22 cellular contexts compared by ENCODE assay signal in genomic region chr16:49459953-49460735, GRCh38.
DNase-seq lines count a peak whose midpoint lies in the region; TF ChIP-seq lines count a peak whose summit lies in the region.
"Had no signal": no experiment of that assay in that cellular context is flagged by ENCODE, and none has a peak within 500 bp of the region (broad histone marks: within the 10 kb centered on the region; RNA-seq: fewer than 3 reads in every experiment).

No MANE protein-coding gene starts in this region.

- no peak overlapping the region for H2BK120ac ChIP-seq in H9 (ENCODE audit: low read depth, low read length, poor library complexity, severe bottlenecking)

- H3K4me2 ChIP-seq in H9 (ENCODE audit: insufficient read depth, insufficient read length, low read length), result no peak overlapping the region

- H4K8ac ChIP-seq in H9 (replicated peaks; ENCODE audit: insufficient read length, low read depth, low read length), result no peak overlapping the region

- H3T11ph ChIP-seq in H9 (ENCODE audit: low read length), result no peak overlapping the region

- H3K4me1 Mint-ChIP-seq in H9, result peaks cover 6 to 21% of the 10 kb centered on the region in 2 experiments
- H3K4me1 Mint-ChIP-seq in glutamatergic neuron (ENCODE audit: low read depth, unreplicated experiment), result peaks cover 20% of the 10 kb centered on the region

- H3K27ac Mint-ChIP-seq in H9 (no peak overlapping the region; a peak in 1 of 7 replicates), glutamatergic neuron (ENCODE audit: unreplicated experiment) (no peak overlapping the region)
- H3K27ac Mint-ChIP-seq: activated B cell treated with CpG ODN at 0.5 μM for 24 hours; activated T-helper 17 cell treated with anti-CD3 and anti-CD28 coated beads, Interleukin-2, amount 50 U/mL, for 72 hours; B cell had no signal

- no peak overlapping the region for H2AFZ ChIP-seq in H9 (ENCODE audit: low read length)
- H2AFZ ChIP-seq: GM23248 had no signal

- no peak for TF ChIP-seq POLR2A in spleen (IDR thresholded peaks at IDR 0.05)

- H3K9me3 ChIP-seq in H9 (ENCODE audit: control insufficient read depth, low read depth, low read length) (no peaks in the 10 kb centered on the region), spleen (no peaks in the 10 kb centered on the region)
- H3K9me3 ChIP-seq in effector memory CD4-positive, alpha-beta T cell (ENCODE audit: control insufficient read depth, low read length), result no peaks in the 10 kb centered on the region

- intact Hi-C loops in spleen (cut with DNase I; ENCODE audit: low total_unique reads), result no loop called here

- H3K36me3 Mint-ChIP-seq in H9 (ENCODE audit: insufficient read depth in 1 of 3, low read depth in 3 of 3) (no peaks in the 10 kb centered on the region), glutamatergic neuron (ENCODE audit: unreplicated experiment) (peaks cover 7% of the 10 kb centered on the region)

- peaks cover 3% of the 10 kb centered on the region for H3K23me2 ChIP-seq in H9 (ENCODE audit: insufficient read length, low read depth, low read length, poor library complexity, severe bottlenecking)

- H3K56ac ChIP-seq in H9 (ENCODE audit: insufficient read length, low read depth, low read length), result no peak overlapping the region

- H3K4me3 Mint-ChIP-seq in H9 (no peak overlapping the region), glutamatergic neuron (ENCODE audit: unreplicated experiment) (no peak overlapping the region)
- H3K4me3 Mint-ChIP-seq: activated B cell treated with CpG ODN at 0.5 μM for 24 hours; activated T-helper 17 cell treated with anti-CD3 and anti-CD28 coated beads, Interleukin-2, amount 50 U/mL, for 72 hours; B cell; stimulated activated naive CD8-positive, alpha-beta T cell treated with anti-CD3 and anti-CD28 coated beads, Interleukin-15, amount 100 ng/mL, for 72 hours had no signal

- no peak overlapping the region for H4K5ac ChIP-seq in H9 (ENCODE audit: insufficient read length, low read depth, low read length)

- no peak overlapping the region for H3K4ac ChIP-seq in H9 (ENCODE audit: low read depth, low read length)

- H2BK5ac ChIP-seq in H9 (ENCODE audit: insufficient read length, low read length), result no peak overlapping the region

- H3K9me3 Mint-ChIP-seq in H9, result no peaks in the 10 kb centered on the region
- peaks cover 3% of the 10 kb centered on the region for H3K9me3 Mint-ChIP-seq in glutamatergic neuron (ENCODE audit: unreplicated experiment)
- H3K9me3 Mint-ChIP-seq: activated B cell treated with CpG ODN at 0.5 μM for 24 hours; activated T-helper 17 cell treated with anti-CD3 and anti-CD28 coated beads, Interleukin-2, amount 50 U/mL, for 72 hours; stimulated activated naive CD8-positive, alpha-beta T cell treated with anti-CD3 and anti-CD28 coated beads, Interleukin-15, amount 100 ng/mL, for 72 hours had no signal

- no peaks in the 10 kb centered on the region for H3K79me2 ChIP-seq in H9 (ENCODE audit: insufficient read depth, low read length)

- H3K27ac ChIP-seq in H9 (ENCODE audit: insufficient read length, low read depth, low read length) (no peak overlapping the region), spleen (no peak overlapping the region)
- no peak overlapping the region for H3K27ac ChIP-seq in effector memory CD4-positive, alpha-beta T cell (ENCODE audit: insufficient read depth, low read length, poor library complexity, severe bottlenecking)
- H3K27ac ChIP-seq: GM23248 had no signal

- H2BK20ac ChIP-seq in H9 (ENCODE audit: low read depth, low read length, poor library complexity, severe bottlenecking), result no peak overlapping the region

- H2AK5ac ChIP-seq in H9 (ENCODE audit: insufficient read length, low read length), result no peak overlapping the region

- no peak for TF ChIP-seq CTCF in H9 (conservative IDR thresholded peaks at IDR 0.05)
- no peak for TF ChIP-seq CTCF in glutamatergic neuron (IDR thresholded peaks at IDR 0.05; ENCODE audit: partially characterized antibody, unreplicated experiment)
- no peak for TF ChIP-seq CTCF in spleen (IDR thresholded peaks at IDR 0.05 in 8 of 11, conservative IDR thresholded peaks at IDR 0.05 in 3 of 11)

- no peaks in the 10 kb centered on the region for H3K36me3 ChIP-seq in spleen
- H3K36me3 ChIP-seq in effector memory CD4-positive, alpha-beta T cell (ENCODE audit: control insufficient read depth, insufficient read depth, low read length), result no peaks in the 10 kb centered on the region

- peak; percentile 49 for DNase-seq in activated CD8-positive, alpha-beta memory T cell treated with anti-CD3 and anti-CD28 coated beads for 24 hours
- DNase-seq in activated CD8-positive, alpha-beta memory T cell treated with anti-CD3 and anti-CD28 coated beads, Interleukin-2, amount 50 U/mL, for 4 hours, result no peak
- DNase-seq in H9 (peak; percentile 23), glutamatergic neuron (peak; percentile 3), spleen (peak; percentile 34), T1000 (lab: John Stamatoyannopoulos, UW) (no peak), cerebellar nuclear complex (lab: John Stamatoyannopoulos, UW) (no peak)
- no peak for DNase-seq in effector memory CD4-positive, alpha-beta T cell
- DNase-seq: activated B cell treated with CpG ODN at 0.5 μM for 24 hours; erythroblast; foreskin melanocyte; GM23248; kidney; NCI-H1092 treated with DMSO at 0.1 percent for 48 hours; NCI-H2029; occipital lobe; OCI-M1; stimulated activated naive CD8-positive, alpha-beta T cell treated with anti-CD3 and anti-CD28 coated beads, Interleukin-15, amount 100 ng/mL, for 72 hours; T-helper 9 cell; trophoblast cell had no signal

- no peak overlapping the region for H3K23ac ChIP-seq in H9 (ENCODE audit: insufficient read length, low read depth, low read length)

- H2BK12ac ChIP-seq in H9 (ENCODE audit: insufficient read length, low read depth, low read length), result no peak overlapping the region

- H3K4me1 ChIP-seq in H9 (ENCODE audit: insufficient read depth, low read length) (no peaks in the 10 kb centered on the region; the same call in 1 of the 2 replicates), spleen (peaks cover 0 to 26% (median 10%) of the 10 kb centered on the region in 6 donors)
- peaks cover 27% of the 10 kb centered on the region for H3K4me1 ChIP-seq in effector memory CD4-positive, alpha-beta T cell (ENCODE audit: control insufficient read depth, insufficient read depth, low read length, poor library complexity, severe bottlenecking)

- H3K27me3 ChIP-seq in H9 (ENCODE audit: insufficient read depth, low read length) (no peaks in the 10 kb centered on the region), spleen (replicated peaks in 1 of 7) (peaks cover 0 to 23% (median 0%) of the 10 kb centered on the region in 7 donors)
- no peaks in the 10 kb centered on the region for H3K27me3 ChIP-seq in effector memory CD4-positive, alpha-beta T cell (replicated peaks; ENCODE audit: control insufficient read depth, insufficient read depth, low read length, poor library complexity, severe bottlenecking)

- H3K27me3 Mint-ChIP-seq in H9 (ENCODE audit: low read depth) (peaks cover 19% of the 10 kb centered on the region), glutamatergic neuron (ENCODE audit: unreplicated experiment) (no peaks in the 10 kb centered on the region)
- H3K27me3 Mint-ChIP-seq: activated T-helper 17 cell treated with anti-CD3 and anti-CD28 coated beads, Interleukin-2, amount 50 U/mL, for 72 hours; B cell; stimulated activated naive CD8-positive, alpha-beta T cell treated with anti-CD3 and anti-CD28 coated beads, Interleukin-15, amount 100 ng/mL, for 72 hours had no signal

- no peak overlapping the region for H3K9ac ChIP-seq in H9 (ENCODE audit: extremely low read depth, insufficient read length, low read length)
- H3K9ac ChIP-seq: GM23248 had no signal

- no peaks in the 10 kb centered on the region for H3K79me1 ChIP-seq in H9 (ENCODE audit: insufficient read depth, low read depth, low read length, poor library complexity, severe bottlenecking)

- no peak overlapping the region for H3K4me3 ChIP-seq in spleen
- H3K4me3 ChIP-seq in effector memory CD4-positive, alpha-beta T cell (ENCODE audit: insufficient read depth, low read depth, low read length, poor library complexity, severe bottlenecking), result no peak overlapping the region
- H3K4me3 ChIP-seq: GM23248 had no signal

- H4K91ac ChIP-seq in H9 (ENCODE audit: insufficient read length, low read depth, low read length), result no peak overlapping the region

- H4K20me1 ChIP-seq in H9 (ENCODE audit: control insufficient read depth, insufficient read depth, insufficient read length), result no peaks in the 10 kb centered on the region

- H3K14ac ChIP-seq in H9 (ENCODE audit: insufficient read depth, low read length), result no peak overlapping the region

- H2BK15ac ChIP-seq in H9 (ENCODE audit: low read depth, low read length), result no peak overlapping the region

- WGBS in H9 (ENCODE audit: extremely low coverage, insufficient read length, low lambda C conversion rate), result no CpG with 5 or more reads among the region's 6 CpGs
- 80 to 92% (median 85%) methylated on average over 5 to 6 of the region's 6 CpGs for WGBS in spleen, 5 donors

- H3K18ac ChIP-seq in H9 (ENCODE audit: insufficient read length, low read depth, low read length), result no peak overlapping the region

Comparison
In these comparisons a context has a peak if more than half of its experiments do, and no peak if none do; other contexts are left out.
1. DNase-seq: peak in activated CD8-positive, alpha-beta memory T cell treated with anti-CD3 and anti-CD28 coated beads for 24 hours (single experiment), H9 (single experiment), glutamatergic neuron (single experiment) and spleen (single experiment); none in activated CD8-positive, alpha-beta memory T cell treated with anti-CD3 and anti-CD28 coated beads, Interleukin-2, amount 50 U/mL, for 4 hours (single experiment), T1000 (single experiment), cerebellar nuclear complex (0 of 2) and effector memory CD4-positive, alpha-beta T cell (0 of 3).